15 cellular contexts compared by ENCODE assay signal in the genomic region with DNA sequence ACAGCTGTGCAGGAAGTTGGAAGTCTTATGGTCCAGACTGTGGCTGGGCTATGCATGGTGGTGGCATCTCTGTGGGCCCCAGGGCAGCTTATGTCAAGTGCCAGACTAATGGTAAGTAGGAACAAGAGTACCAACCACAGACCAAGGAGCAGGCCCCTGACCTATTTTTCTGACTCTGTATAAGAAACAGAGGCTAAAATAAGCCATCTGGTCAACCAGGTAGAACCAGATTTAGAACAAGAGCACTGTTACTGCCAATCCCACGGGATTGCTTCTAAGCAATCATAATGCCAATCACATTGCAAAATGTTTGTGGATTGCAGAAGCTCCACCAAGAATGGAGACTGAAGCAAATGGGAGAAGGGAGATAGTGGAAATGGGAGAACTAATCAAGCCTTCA. TPM values are rescaled to one million over a fixed set of nuclear protein-coding genes. Genes with fewer than 3 reads are reported as not detected.
DNase-seq lines count a peak whose midpoint lies in the region; ATAC-seq and TF ChIP-seq lines count a peak whose summit lies in the region.
"Had no signal": no experiment of that assay in that cellular context is flagged by ENCODE, and none has a peak within 500 bp of the region (broad histone marks: within the 10 kb centered on the region; RNA-seq: fewer than 3 reads in every experiment).

No MANE protein-coding gene starts in this region.

- H3K27ac ChIP-seq in BLaER1: no peak overlapping the region
- H3K27ac ChIP-seq in CD8-positive, alpha-beta T cell (ENCODE audit: low read depth, low read length): no peak overlapping the region
- peak overlapping the region in 57 of 59 donors; percentile 6 to 100 (median 96) for H3K27ac ChIP-seq in dorsolateral prefrontal cortex
- peak overlapping the region in 2 of 4 donors; percentile 34 to 45 for H3K27ac ChIP-seq in gastrocnemius medialis
- no peak overlapping the region for H3K27ac ChIP-seq in ovary

- TF ChIP-seq POLR2A in gastrocnemius medialis (IDR thresholded peaks at IDR 0.05): no peak
- TF ChIP-seq POLR2A in ovary (IDR thresholded peaks at IDR 0.05): no peak

- peaks cover 7% of the 10 kb centered on the region for H3K9me3 Mint-ChIP-seq in CD8-positive, alpha-beta T cell

- no peak overlapping the region for H3K9ac ChIP-seq in BLaER1

- H3K4me2 ChIP-seq in BLaER1: peak overlapping the region; percentile 56

- DNase-seq in CD8-positive, alpha-beta T cell: no peak
- DNase-seq in dorsolateral prefrontal cortex: no peak
- DNase-seq in gastrocnemius medialis: no peak
- DNase-seq in ovary: no peak
- DNase-seq in EL: no peak
- DNase-seq: DMS79, NCI-H1105 treated with DMSO at 0.1 percent for 48 hours, NCI-H187, NCI-H446, NCI-H69, SHP77 had no signal

- no peak for ATAC-seq in CD8-positive, alpha-beta T cell
- ATAC-seq in gastrocnemius medialis (peak; percentile 74 to 81), GM18870 (IDR thresholded peaks at IDR 0.05; ENCODE audit: unreplicated experiment) (no peak), GM21619 (IDR thresholded peaks at IDR 0.05; ENCODE audit: unreplicated experiment) (no peak)

- peaks cover 4% of the 10 kb centered on the region for H3K36me3 Mint-ChIP-seq in CD8-positive, alpha-beta T cell

- no peaks in the 10 kb centered on the region for H3K27me3 Mint-ChIP-seq in CD8-positive, alpha-beta T cell (ENCODE audit: low read depth)

- TF ChIP-seq CTCF in CD8-positive, alpha-beta T cell (IDR thresholded peaks at IDR 0.05): no peak
- TF ChIP-seq CTCF in dorsolateral prefrontal cortex (IDR thresholded peaks at IDR 0.05 in 54 of 56, conservative IDR thresholded peaks at IDR 0.05 in 2 of 56; ENCODE audit: low read depth in 1 of 56, partially characterized antibody in 56 of 56) (no peak), gastrocnemius medialis (IDR thresholded peaks at IDR 0.05 in 4 of 5, conservative IDR thresholded peaks at IDR 0.05 in 1 of 5) (no peak), ovary (IDR thresholded peaks at IDR 0.05) (no peak)

- H3K4me1 Mint-ChIP-seq in CD8-positive, alpha-beta T cell (ENCODE audit: low read depth): peaks cover 33% of the 10 kb centered on the region

- H3K9me3 ChIP-seq in BLaER1 (peaks cover 27% of the 10 kb centered on the region), gastrocnemius medialis (no peaks in the 10 kb centered on the region), ovary (no peaks in the 10 kb centered on the region)
- no peaks in the 10 kb centered on the region for H3K9me3 ChIP-seq in CD8-positive, alpha-beta T cell (ENCODE audit: low read length)

- H3K4me1 ChIP-seq in BLaER1: peaks cover 34% of the 10 kb centered on the region
- H3K4me1 ChIP-seq in CD8-positive, alpha-beta T cell (ENCODE audit: insufficient read depth, low read length): peaks cover 23% of the 10 kb centered on the region
- peaks cover 10 to 17% of the 10 kb centered on the region in 2 donors for H3K4me1 ChIP-seq in gastrocnemius medialis
- peaks cover under 1% of the 10 kb centered on the region for H3K4me1 ChIP-seq in ovary (ENCODE audit: insufficient read depth)

- 84 to 91% (median 89%) methylated on average over 1 of the region's 1 CpG for WGBS in ovary, 3 donors

- no peak for TF ChIP-seq EP300 in ovary (IDR thresholded peaks at IDR 0.05)

- H3K4me3 ChIP-seq in BLaER1 (no peak overlapping the region), dorsolateral prefrontal cortex (no peak overlapping the region), gastrocnemius medialis (no peak overlapping the region), ovary (no peak overlapping the region)
- H3K4me3 ChIP-seq in CD8-positive, alpha-beta T cell (ENCODE audit: low read depth, low read length): no peak overlapping the region

- no peak overlapping the region for H3K4me3 Mint-ChIP-seq in CD8-positive, alpha-beta T cell
- H3K4me3 Mint-ChIP-seq: CD14-positive monocyte had no signal

- H3K27me3 ChIP-seq in BLaER1: no peaks in the 10 kb centered on the region
- H3K27me3 ChIP-seq in CD8-positive, alpha-beta T cell (ENCODE audit: insufficient read depth, low read length): no peaks in the 10 kb centered on the region
- no peaks in the 10 kb centered on the region for H3K27me3 ChIP-seq in dorsolateral prefrontal cortex
- H3K27me3 ChIP-seq in gastrocnemius medialis: no peaks in the 10 kb centered on the region
- H3K27me3 ChIP-seq in ovary: no peaks in the 10 kb centered on the region

- POLR2A ChIA-PET in CD8-positive, alpha-beta T cell (lab: Charles Lee): interaction anchor here (1.3 to 1.4 kb wide), 2 partner anchors 11 to 136 kb away, joined by 3 to 8 read pairs; a partner anchor contains a TSS

- CTCF ChIA-PET in CD8-positive, alpha-beta T cell (lab: Charles Lee): interaction anchor here (0.7 to 2.3 kb wide), 7 partner anchors 11 to 179 kb away, joined by 3 to 11 read pairs (median 3); no protein-coding TSS in a partner anchor

- intact Hi-C loops in CD8-positive, alpha-beta T cell (cut with DNase I, micrococcal nuclease): no loop called here
- intact Hi-C loops in dorsolateral prefrontal cortex (cut with DNase I): no loop called here
- intact Hi-C loops in gastrocnemius medialis (cut with DNase I; ENCODE audit: low total_unique reads): no loop called here
- intact Hi-C loops in ovary (cut with DNase I): no loop called here

- no peaks in the 10 kb centered on the region for H4K20me1 ChIP-seq in BLaER1

- peak overlapping the region; percentile 70 for H3K27ac Mint-ChIP-seq in CD8-positive, alpha-beta T cell

- in situ Hi-C loops in gastrocnemius medialis (cut with MboI; ENCODE audit: low sequenced_read_pairs in 4 of 4): no loop called here

- H3K36me3 ChIP-seq in BLaER1: no peaks in the 10 kb centered on the region; the same call in 1 of the 2 replicates
- no peaks in the 10 kb centered on the region for H3K36me3 ChIP-seq in CD8-positive, alpha-beta T cell (ENCODE audit: insufficient read depth, low read length)
- no peaks in the 10 kb centered on the region for H3K36me3 ChIP-seq in gastrocnemius medialis
- H3K36me3 ChIP-seq in ovary: no peaks in the 10 kb centered on the region

RNA-seq across cellular contexts. Expression of a gene that starts 11.1 kb away (rescaled TPM):
- 100 to 1,000 TPM; 110 to 115 TPM for total RNA-seq in CD8-positive, alpha-beta T cell
- total RNA-seq in dorsolateral prefrontal cortex: 100 to 1,000 TPM in 11 of 120 experiments, 10 to 100 TPM in 109; 56.0 to 109 (median 86.7) TPM
- 10 to 100 TPM; 12.6 to 26.0 (median 21.8) TPM for total RNA-seq in gastrocnemius medialis
- total RNA-seq in ovary: 10 to 100 TPM; 12.8 to 52.7 (median 22.2) TPM
- 10 to 100 TPM; 11.6 to 31.1 TPM for polyA plus RNA-seq in ovary

Comparison
In these comparisons a context has a peak if more than half of its experiments do, and no peak if none do; other contexts are left out.
1. H3K27ac ChIP-seq: peak in dorsolateral prefrontal cortex (57 of 59); none in BLaER1 (single experiment), CD8-positive, alpha-beta T cell (single experiment) and ovary (0 of 2).
2. ATAC-seq: peak in gastrocnemius medialis (2 of 2); none in CD8-positive, alpha-beta T cell (single experiment), GM18870 (single experiment) and GM21619 (single experiment).